In genomic region chr14:100536721-100537700, GRCh38 we compare ENCODE assay signal across 2 cellular contexts.
TF ChIP-seq lines count a peak whose summit lies in the region.

No MANE protein-coding gene starts in this region.

TF ChIP-seq in HepG2, 621 proteins besides CTCF, POLR2A, EP300 and RAD21:
- TF ChIP-seq ZNF709 (CRISPR knock-in tag; IDR thresholded peaks at IDR 0.05) (no peak), ZNF7 (CRISPR knock-in tag; IDR thresholded peaks at IDR 0.05) (no peak), ZNF3 (CRISPR knock-in tag; IDR thresholded peaks at IDR 0.05) (no peak), SP5 (CRISPR knock-in tag; IDR thresholded peaks at IDR 0.05; ENCODE audit: borderline replicate concordance, low read depth) (no peak), ZNF766 (CRISPR knock-in tag; IDR thresholded peaks at IDR 0.05; ENCODE audit: borderline replicate concordance) (no peak), HOXD1 (CRISPR knock-in tag; IDR thresholded peaks at IDR 0.05) (no peak), ZNF816 (CRISPR knock-in tag; IDR thresholded peaks at IDR 0.05; ENCODE audit: borderline replicate concordance) (no peak), ZNF44 (CRISPR knock-in tag; IDR thresholded peaks at IDR 0.05) (no peak), ZNF614 (CRISPR knock-in tag; IDR thresholded peaks at IDR 0.05; ENCODE audit: borderline replicate concordance) (no peak), MAX (IDR thresholded peaks at IDR 0.05) (no peak), ZBTB37 (CRISPR knock-in tag; IDR thresholded peaks at IDR 0.05) (no peak), SMYD3 (CRISPR knock-in tag; IDR thresholded peaks at IDR 0.05) (no peak), RFX3 (CRISPR knock-in tag; IDR thresholded peaks at IDR 0.05) (no peak), ZMAT5 (CRISPR knock-in tag; IDR thresholded peaks at IDR 0.05; ENCODE audit: borderline replicate concordance, low read depth) (no peak), ZNF484 (CRISPR knock-in tag; IDR thresholded peaks at IDR 0.05; ENCODE audit: borderline replicate concordance, low read depth) (no peak), ZNF292 (CRISPR knock-in tag; IDR thresholded peaks at IDR 0.05; ENCODE audit: borderline replicate concordance, low read depth) (no peak), KIAA2018 (CRISPR knock-in tag; IDR thresholded peaks at IDR 0.05; ENCODE audit: borderline replicate concordance) (no peak), ZNF550 (CRISPR knock-in tag; IDR thresholded peaks at IDR 0.05; ENCODE audit: borderline replicate concordance) (no peak)

TF ChIP-seq in H1, 55 proteins besides CTCF, POLR2A, EP300 and RAD21:
- TF ChIP-seq TAF7 (optimal IDR thresholded peaks at IDR 0.05; ENCODE audit: borderline replicate concordance, low read depth, low read length) (no peak), EGR1 (IDR thresholded peaks at IDR 0.05; ENCODE audit: borderline replicate concordance, low read depth, low read length) (no peak), SRF (IDR thresholded peaks at IDR 0.05; ENCODE audit: low read depth, low read length) (no peak), FOSL1 (IDR thresholded peaks at IDR 0.05; ENCODE audit: insufficient read depth, low read depth, low read length) (no peak)
TF ChIP-seq in H1: peak in this region for 0.
